Comparison of ENCODE assay signal across 34 cellular contexts in the genomic region with DNA sequence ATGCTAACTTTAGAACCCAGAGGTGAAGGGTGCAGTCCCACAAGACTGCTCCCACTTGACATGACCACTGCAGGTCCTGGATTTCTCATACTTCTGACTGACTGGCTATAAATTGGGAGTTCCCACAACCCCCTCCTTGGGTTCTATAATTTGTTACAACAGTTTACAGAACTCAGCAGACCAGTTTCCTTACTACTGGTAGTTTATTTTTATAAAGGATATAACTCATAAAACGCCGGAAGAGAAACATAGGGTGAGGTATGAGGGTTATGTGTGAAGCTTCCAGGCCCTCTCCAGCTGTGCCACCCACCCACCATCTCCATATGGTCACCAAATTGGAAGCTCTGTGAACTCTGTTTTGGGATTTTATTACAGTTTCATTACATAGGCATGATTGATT.
"Had no signal": no experiment of that assay in that cellular context is flagged by ENCODE, and none has a peak within 500 bp of the region (broad histone marks: within the 10 kb centered on the region; RNA-seq: fewer than 3 reads in every experiment).

No MANE protein-coding gene starts in this region.

- ATAC-seq: activated CD8-positive, alpha-beta T cell treated with anti-CD3 and anti-CD28 coated beads for 36 hours; activated naive CD4-positive, alpha-beta T cell treated with anti-CD3 and anti-CD28 coated beads, Interleukin-2, amount 50 U/mL, for 72 hours; activated naive CD8-positive, alpha-beta T cell treated with anti-CD3 and anti-CD28 coated beads, Interleukin-2, amount 50 U/mL, for 24 hours; activated T-cell treated with anti-CD3 and anti-CD28 coated beads, Interleukin-2, amount 50 U/mL, for 4 hours; activated T-cell treated with anti-CD3 and anti-CD28 coated beads, Interleukin-2, amount 50 U/mL, for 72 hours; activated T-helper 17 cell treated with anti-CD3 and anti-CD28 coated beads, Interleukin-2, amount 50 U/mL, for 72 hours had no signal

- H3K27me3 ChIP-seq: ascending aorta, cardiac muscle cell had no signal

- H3K36me3 ChIP-seq: ascending aorta, cardiac muscle cell had no signal

- H3K4me3 ChIP-seq: ascending aorta, cardiac muscle cell had no signal

- H3K27ac ChIP-seq: ascending aorta, cardiac muscle cell, VCaP had no signal

- H3K4me1 ChIP-seq: ascending aorta had no signal

- FAIRE-seq: bronchial epithelial cell, TTC549 had no signal

- H3K9me3 ChIP-seq: ascending aorta had no signal

- DNase-seq: activated B cell treated with CpG ODN at 0.5 μM for 24 hours; activated CD4-positive, alpha-beta memory T cell treated with anti-CD3 and anti-CD28 coated beads for 36 hours; activated CD4-positive, alpha-beta T cell treated with anti-CD3 and anti-CD28 coated beads for 4 hours; activated CD4-positive, alpha-beta T cell treated with anti-CD3 and anti-CD28 coated beads, Interleukin-2, amount 10 ng/mL, durations not matched to agents 24 days and 14 days; activated CD4-positive, alpha-beta T cell treated with anti-CD3 and anti-CD28 coated beads, Interleukin-2, amount 50 U/mL, for 1 hour; activated CD4-positive, alpha-beta T cell treated with anti-CD3 and anti-CD28 coated beads, Interleukin-2, amount 50 U/mL, for 4 hours; activated CD4-positive, CD25-positive, alpha-beta regulatory T cell treated with anti-CD3 and anti-CD28 coated beads, Interleukin-2, amount 50 U/mL, for 72 hours; activated CD8-positive, alpha-beta memory T cell treated with anti-CD3 and anti-CD28 coated beads, Interleukin-2, amount 50 U/mL, for 4 hours; activated CD8-positive, alpha-beta T cell treated with anti-CD3 and anti-CD28 coated beads for 36 hours; activated effector memory CD4-positive, alpha-beta T cell treated with anti-CD3 and anti-CD28 coated beads, Interleukin-2, amount 50 U/mL, for 16 hours; activated gamma-delta T cell treated with Interleukin-2 at 50 U/mL for 16 hours; activated naive CD4-positive, alpha-beta T cell; activated naive CD4-positive, alpha-beta T cell treated with anti-CD3 and anti-CD28 coated beads for 36 hours; activated naive CD4-positive, alpha-beta T cell treated with anti-CD3 and anti-CD28 coated beads, Interleukin-2, amount 50 U/mL, for 16 hours; activated naive CD8-positive, alpha-beta T cell treated with anti-CD3 and anti-CD28 coated beads, Interleukin-2, amount 10 ng/mL, durations not matched to agents 7 days and 5 days; activated naive CD8-positive, alpha-beta T cell treated with anti-CD3 and anti-CD28 coated beads, Interleukin-2, amount 50 U/mL, for 24 hours; activated T-cell treated with anti-CD3 and anti-CD28 coated beads for 4 hours; activated T-cell treated with anti-CD3 and anti-CD28 coated beads, Interleukin-2, amount 50 U/mL, for 1 hour; activated T-cell treated with anti-CD3 and anti-CD28 coated beads, Interleukin-2, amount 50 U/mL, for 4 hours; activated T-cell treated with anti-CD3 and anti-CD28 coated beads, Interleukin-2, amount 50 U/mL, for 72 hours; amygdala; anterior cingulate cortex; caudate nucleus; cerebellar nuclear complex; T-helper 1 cell; T-helper 2 cell; T-helper 9 cell had no signal
